Comparison of ENCODE assay signal across 15 cellular contexts in the genomic region with DNA sequence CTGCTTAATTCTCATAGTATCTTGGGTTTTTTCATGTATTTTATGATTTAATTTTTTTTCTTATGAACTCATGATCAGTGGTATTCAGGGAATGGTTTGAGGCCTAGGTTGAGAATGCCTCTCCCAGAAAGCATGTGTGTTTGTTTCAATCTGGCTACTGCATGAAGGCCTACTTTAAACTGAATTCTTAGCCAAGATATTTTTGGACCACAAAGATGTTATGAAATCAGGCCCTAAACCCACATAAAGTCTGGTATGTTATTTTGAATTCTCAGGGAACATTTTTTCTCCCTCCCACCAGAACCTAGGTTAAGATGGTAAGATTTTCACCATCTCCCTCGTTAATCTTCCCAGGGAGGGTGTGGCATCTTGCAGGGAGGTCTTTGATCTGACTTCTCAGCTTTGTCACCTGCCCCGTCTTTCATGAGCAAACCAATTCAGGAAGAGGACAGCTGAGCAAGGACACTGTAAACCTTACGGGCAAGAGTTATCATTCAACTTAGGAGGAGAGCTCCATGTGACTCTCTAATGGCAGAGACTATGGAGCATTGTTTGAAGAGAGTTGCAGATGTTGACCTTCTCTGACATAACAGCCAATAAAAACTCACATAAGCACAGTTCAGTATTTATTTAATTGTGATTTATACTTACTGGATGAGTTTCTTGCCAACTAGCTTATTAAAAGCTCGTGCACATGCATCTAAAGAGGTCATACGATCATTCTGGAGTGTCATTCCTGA. TPM values are rescaled to one million over a fixed set of nuclear protein-coding genes. Genes with fewer than 3 reads are reported as not detected.
DNase-seq lines count a peak whose midpoint lies in the region; ATAC-seq, FAIRE-seq and TF ChIP-seq lines count a peak whose summit lies in the region.
"Had no signal": no experiment of that assay in that cellular context is flagged by ENCODE, and none has a peak within 500 bp of the region (broad histone marks: within the 10 kb centered on the region; RNA-seq: fewer than 3 reads in every experiment).

No MANE protein-coding gene starts in this region.

- no peak overlapping the region for H2BK15ac ChIP-seq in mesenchymal stem cell (ENCODE audit: low read depth, poor library complexity, severe bottlenecking)

- peaks cover 0 to 2% (median 0%) of the 10 kb centered on the region in 3 donors for H3K27me3 Mint-ChIP-seq in CD14-positive monocyte (ENCODE audit: low read depth in 3 of 3)
- H3K27me3 Mint-ChIP-seq: stimulated activated naive CD8-positive, alpha-beta T cell treated with anti-CD3 and anti-CD28 coated beads, Interleukin-15, amount 100 ng/mL, for 72 hours had no signal

- peak overlapping the region in 4 of 7 donors; percentile 23 to 52 (median 42) for H3K27ac Mint-ChIP-seq in CD14-positive monocyte

- H3K27me3 ChIP-seq in adipocyte (replicated peaks; ENCODE audit: control insufficient read depth, insufficient read depth, low read length) (peaks cover 30% of the 10 kb centered on the region), mesenchymal stem cell (ENCODE audit: control insufficient read depth in 1 of 2, insufficient read depth in 1 of 2, low read length in 2 of 2) (peaks cover 10 to 25% of the 10 kb centered on the region in 2 experiments)
- H3K27me3 ChIP-seq: pancreas had no signal

- no peak overlapping the region for H3K23ac ChIP-seq in mesenchymal stem cell (ENCODE audit: low read length in 2 of 2)

- TF ChIP-seq CTCF in CD14-positive monocyte (IDR thresholded peaks at IDR 0.05) = no peak

- no peak overlapping the region for H3K4me2 ChIP-seq in mesenchymal stem cell (ENCODE audit: low read length, poor library complexity, severe bottlenecking)

- no peaks in the 10 kb centered on the region for H3K9me3 Mint-ChIP-seq in CD14-positive monocyte

- intact Hi-C loops in CD14-positive monocyte (cut with micrococcal nuclease) = no loop called here

- TF ChIP-seq POLR2A in GM12891 (IDR thresholded peaks at IDR 0.05; ENCODE audit: low read depth, low read length) = no peak

- H2BK5ac ChIP-seq in mesenchymal stem cell (ENCODE audit: low read depth, low read length, poor library complexity, severe bottlenecking) = no peak overlapping the region

- H4K8ac ChIP-seq in mesenchymal stem cell (ENCODE audit: low read length) = no peak overlapping the region

- FAIRE-seq in GM12891 (lab: Jason Lieb, UNC) = peak; percentile 33
- FAIRE-seq: pancreas had no signal

- no peak overlapping the region for H3K4ac ChIP-seq in mesenchymal stem cell (ENCODE audit: low read depth in 1 of 2, low read length in 2 of 2)

- H3K4me3 ChIP-seq in adipocyte (ENCODE audit: low read length) (no peak overlapping the region), mesenchymal stem cell (ENCODE audit: insufficient read depth in 1 of 2, low read depth in 1 of 2, low read length in 2 of 2) (no peak overlapping the region)
- H3K4me3 ChIP-seq: lung, pancreas had no signal

- no peak overlapping the region for H2AK5ac ChIP-seq in mesenchymal stem cell (ENCODE audit: low read length, severe bottlenecking)

- H2AFZ ChIP-seq in mesenchymal stem cell (ENCODE audit: low read depth, low read length) = peak overlapping the region; percentile 30

- H4K91ac ChIP-seq in mesenchymal stem cell (ENCODE audit: low read length) = no peak overlapping the region

- H3K9ac ChIP-seq in adipocyte (ENCODE audit: low read length) (no peak overlapping the region), mesenchymal stem cell (ENCODE audit: low read length) (no peak overlapping the region)

- no peaks in the 10 kb centered on the region for H3K4me1 ChIP-seq in adipocyte (ENCODE audit: control insufficient read depth, insufficient read depth, low read length)
- no peaks in the 10 kb centered on the region for H3K4me1 ChIP-seq in mesenchymal stem cell (ENCODE audit: control insufficient read depth, insufficient read depth, low read depth, low read length)
- H3K4me1 ChIP-seq: pancreas had no signal

- H3K18ac ChIP-seq in mesenchymal stem cell (ENCODE audit: low read depth in 1 of 2, low read length in 2 of 2) = no peak overlapping the region

- peaks cover 0 to 3% of the 10 kb centered on the region in 2 donors for H3K36me3 Mint-ChIP-seq in CD14-positive monocyte

- H2BK12ac ChIP-seq in mesenchymal stem cell (ENCODE audit: low read length in 2 of 2) = no peak overlapping the region

- no peak overlapping the region for H3K14ac ChIP-seq in mesenchymal stem cell (ENCODE audit: low read length in 2 of 2)

- 68% methylated on average over 4 of the region's 5 CpGs for WGBS in mesenchymal stem cell

- H3K36me3 ChIP-seq in adipocyte (ENCODE audit: control insufficient read depth, insufficient read depth, low read length, severe bottlenecking) = no peaks in the 10 kb centered on the region
- no peaks in the 10 kb centered on the region for H3K36me3 ChIP-seq in mesenchymal stem cell (ENCODE audit: control insufficient read depth in 1 of 2, insufficient read depth in 2 of 2, low read depth in 1 of 2, low read length in 2 of 2)
- H3K36me3 ChIP-seq: pancreas had no signal

- no peaks in the 10 kb centered on the region for H3K79me1 ChIP-seq in mesenchymal stem cell (replicated peaks; ENCODE audit: low read length, poor library complexity, severe bottlenecking)

- H3K4me3 Mint-ChIP-seq in CD14-positive monocyte = no peak overlapping the region

- no peak overlapping the region for H3K27ac ChIP-seq in mesenchymal stem cell (ENCODE audit: low read length, poor library complexity, severe bottlenecking)
- H3K27ac ChIP-seq: pancreas had no signal

- H3K9me3 ChIP-seq in adipocyte (ENCODE audit: control insufficient read depth, low read length) = peaks cover 9% of the 10 kb centered on the region
- peaks cover 13% of the 10 kb centered on the region for H3K9me3 ChIP-seq in mesenchymal stem cell (ENCODE audit: control insufficient read depth, low read length)
- H3K9me3 ChIP-seq: pancreas had no signal

- H2BK120ac ChIP-seq in mesenchymal stem cell (ENCODE audit: low read depth, low read length) = no peak overlapping the region

- peaks cover 91% of the 10 kb centered on the region for H3K4me1 Mint-ChIP-seq in CD14-positive monocyte

- DNase-seq in CD14-positive monocyte (ENCODE audit: low spot score) = no peak
- DNase-seq in GM12891 (ENCODE audit: insufficient read length, low spot score) = no peak
- peak; percentile 69 for DNase-seq in adipocyte (ENCODE audit: low read depth)
- DNase-seq in mesenchymal stem cell = no peak
- no peak for DNase-seq in NCI-H82 treated with DMSO at 0.1 percent for 48 hours (lab: John Stamatoyannopoulos, UW; ENCODE audit: unreplicated experiment)
- DNase-seq: activated CD4-positive, CD25-positive, alpha-beta regulatory T cell; DMS79; effector CD8-positive, alpha-beta T cell; NCI-H226; pancreas; stimulated activated naive CD8-positive, alpha-beta T cell treated with anti-CD3 and anti-CD28 coated beads, Interleukin-15, amount 100 ng/mL, for 72 hours had no signal

- ATAC-seq in GM19455 (IDR thresholded peaks at IDR 0.05; ENCODE audit: unreplicated experiment) = no peak
- no peak for ATAC-seq in GM18498 (IDR thresholded peaks at IDR 0.05; ENCODE audit: unreplicated experiment)
- ATAC-seq: pancreas; Right ventricle myocardium inferior; stimulated activated naive CD8-positive, alpha-beta T cell treated with anti-CD3 and anti-CD28 coated beads, Interleukin-15, amount 100 ng/mL, for 72 hours had no signal

TF ChIP-seq in GM12891, 5 proteins besides CTCF, POLR2A, EP300 and RAD21:
- no peak for TF ChIP-seq POLR2AphosphoS5 (IDR thresholded peaks at IDR 0.05; ENCODE audit: low read depth, low read length)
- no peak for TF ChIP-seq PAX5 (IDR thresholded peaks at IDR 0.05; ENCODE audit: insufficient read depth, low read length, severe bottlenecking)
- TF ChIP-seq POU2F2 (IDR thresholded peaks at IDR 0.05; ENCODE audit: low read depth, low read length) = no peak
- TF ChIP-seq TAF1 (IDR thresholded peaks at IDR 0.05; ENCODE audit: low read depth, low read length) = no peak
- no peak for TF ChIP-seq SPI1 (IDR thresholded peaks at IDR 0.05; ENCODE audit: low read depth, low read length)
TF ChIP-seq in GM12891: peak in this region for 0.

RNA-seq across cellular contexts. Expression of a gene that starts 21.3 kb away (rescaled TPM):
- polyA plus RNA-seq in CD14-positive monocyte = under 1 TPM; 0.41 to 0.79 TPM
- 13.3 TPM for polyA plus RNA-seq in GM12891 (2012; ENCODE audit: low read depth, missing spikeins)
- polyA plus RNA-seq in mesenchymal stem cell (2013, experiment 1 of 2) = 40.4 TPM
- 43.3 TPM for polyA plus RNA-seq in mesenchymal stem cell (2013, experiment 2 of 2)
